Comparison of ENCODE assay signal across 8 cellular contexts in the genomic region with DNA sequence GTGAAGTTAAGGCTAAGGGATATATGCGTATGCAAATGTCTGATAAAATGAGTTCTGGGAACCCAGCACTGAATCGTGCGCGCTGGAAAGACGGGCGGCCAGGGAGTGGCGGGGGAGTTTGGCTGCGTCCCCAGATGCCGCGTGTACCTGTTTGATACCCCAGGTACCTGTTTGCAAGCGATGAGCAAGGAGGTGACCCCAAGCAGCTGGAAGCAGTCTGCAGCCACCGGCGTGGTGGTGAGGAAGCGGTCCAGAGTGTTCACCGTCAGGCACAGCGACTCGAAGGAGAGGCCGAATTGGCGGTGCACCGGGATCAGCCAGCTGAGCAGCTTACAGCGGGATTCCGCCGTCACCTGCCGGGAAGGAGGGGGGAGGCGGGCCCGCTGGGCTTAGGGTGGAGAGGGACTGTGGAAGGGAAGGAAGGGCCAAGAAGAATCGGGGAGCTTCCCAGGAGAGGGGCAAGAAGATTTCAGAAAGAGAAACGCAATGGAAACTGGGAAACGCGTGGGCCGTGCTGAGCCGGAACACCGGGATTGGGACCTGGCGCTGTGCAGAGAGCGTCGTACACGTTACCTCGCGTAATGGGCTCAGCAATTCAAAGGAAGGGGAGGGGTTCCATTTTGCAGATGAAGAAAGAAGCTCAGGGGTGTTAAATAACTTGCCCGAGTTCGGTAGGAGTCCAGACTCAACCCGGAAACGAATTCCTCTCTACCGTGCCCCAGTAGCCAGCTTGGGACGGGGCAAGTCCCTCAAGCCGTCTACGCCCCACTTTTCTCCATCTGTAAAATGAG. TPM values are rescaled to one million over a fixed set of nuclear protein-coding genes. Genes with fewer than 3 reads are reported as not detected.
DNase-seq lines count a peak whose midpoint lies in the region; ATAC-seq and TF ChIP-seq lines count a peak whose summit lies in the region.
"Had no signal": no experiment of that assay in that cellular context is flagged by ENCODE, and none has a peak within 500 bp of the region (broad histone marks: within the 10 kb centered on the region; RNA-seq: fewer than 3 reads in every experiment).

No MANE protein-coding gene starts in this region.

- H3K9me3 ChIP-seq in T-helper 17 cell (ENCODE audit: control insufficient read depth, low read length, poor library complexity, severe bottlenecking), result no peaks in the 10 kb centered on the region

- H3K9me3 Mint-ChIP-seq in natural killer cell treated with Interleukin-12 subunit alpha and Interleukin-12 subunit beta and Interleukin-15 and Interleukin-18, amount 100 ng/mL, for 72 hours, result no peaks in the 10 kb centered on the region

- TF ChIP-seq POLR2A in erythroblast (IDR thresholded peaks at IDR 0.05; ENCODE audit: low read length), result no peak

- ATAC-seq in HG02852 (IDR thresholded peaks at IDR 0.05; ENCODE audit: unreplicated experiment), result peak; percentile 13
- no peak for ATAC-seq in T-helper 17 cell
- no peak for ATAC-seq in natural killer cell treated with Interleukin-12 subunit alpha and Interleukin-12 subunit beta and Interleukin-15 and Interleukin-18, amount 100 ng/mL, for 72 hours
- no peak for ATAC-seq in HG03342 (IDR thresholded peaks at IDR 0.05; ENCODE audit: unreplicated experiment)

- DNase-seq in EH (ENCODE audit: low read depth) (peak; percentile 20), T-helper 17 cell (no peak), erythroblast (lab: John Stamatoyannopoulos, UW) (peak; percentile 38 to 40), GOT3 (lab: John Stamatoyannopoulos, UW) (no peak)
- no peak for DNase-seq in natural killer cell treated with Interleukin-12 subunit alpha and Interleukin-12 subunit beta and Interleukin-15 and Interleukin-18, amount 100 ng/mL, for 72 hours (ENCODE audit: low spot score)

- peaks cover 24% of the 10 kb centered on the region for H3K4me1 Mint-ChIP-seq in T-helper 17 cell
- peaks cover 22 to 30% of the 10 kb centered on the region in 2 donors for H3K4me1 Mint-ChIP-seq in natural killer cell treated with Interleukin-12 subunit alpha and Interleukin-12 subunit beta and Interleukin-15 and Interleukin-18, amount 100 ng/mL, for 72 hours (ENCODE audit: low read depth in 2 of 2)

- H3K36me3 Mint-ChIP-seq in T-helper 17 cell (ENCODE audit: low read depth), result peaks cover 6% of the 10 kb centered on the region
- H3K36me3 Mint-ChIP-seq in natural killer cell treated with Interleukin-12 subunit alpha and Interleukin-12 subunit beta and Interleukin-15 and Interleukin-18, amount 100 ng/mL, for 72 hours, result no peaks in the 10 kb centered on the region

- peaks cover 72% of the 10 kb centered on the region for H3K27me3 Mint-ChIP-seq in T-helper 17 cell
- H3K27me3 Mint-ChIP-seq in natural killer cell treated with Interleukin-12 subunit alpha and Interleukin-12 subunit beta and Interleukin-15 and Interleukin-18, amount 100 ng/mL, for 72 hours, result peaks cover 61 to 76% of the 10 kb centered on the region in 2 donors

- H3K4me3 Mint-ChIP-seq in T-helper 17 cell, result peak overlapping the region; percentile 93
- peak overlapping the region; percentile 90 for H3K4me3 Mint-ChIP-seq in natural killer cell treated with Interleukin-12 subunit alpha and Interleukin-12 subunit beta and Interleukin-15 and Interleukin-18, amount 100 ng/mL, for 72 hours

- peak overlapping the region; percentile 86 for H3K27ac Mint-ChIP-seq in T-helper 17 cell
- peak overlapping the region in 1 of 2 donors; percentile 50 for H3K27ac Mint-ChIP-seq in natural killer cell treated with Interleukin-12 subunit alpha and Interleukin-12 subunit beta and Interleukin-15 and Interleukin-18, amount 100 ng/mL, for 72 hours

RNA-seq across cellular contexts. Expression of gene CCNO, which starts 1.0 kb away (rescaled TPM):
- not detected for total RNA-seq in T-helper 17 cell
- total RNA-seq in natural killer cell treated with Interleukin-12 subunit alpha and Interleukin-12 subunit beta and Interleukin-15 and Interleukin-18, amount 100 ng/mL, for 72 hours, result not detected
- total RNA-seq: temporal lobe had no signal

RNA-seq across cellular contexts. Expression of gene MCIDAS, which starts 5.3 kb away (rescaled TPM):
- not detected for total RNA-seq in T-helper 17 cell
- total RNA-seq in natural killer cell treated with Interleukin-12 subunit alpha and Interleukin-12 subunit beta and Interleukin-15 and Interleukin-18, amount 100 ng/mL, for 72 hours, result not detected
- total RNA-seq: temporal lobe had no signal

RNA-seq across cellular contexts. Expression of gene CDC20B, which starts 59.4 kb away (rescaled TPM):
- not detected for total RNA-seq in T-helper 17 cell
- under 1 TPM in 1 of 2 donors, not detected in 1; 0.31 TPM for total RNA-seq in natural killer cell treated with Interleukin-12 subunit alpha and Interleukin-12 subunit beta and Interleukin-15 and Interleukin-18, amount 100 ng/mL, for 72 hours

Comparison
In these comparisons a context has a peak if more than half of its experiments do, and no peak if none do; other contexts are left out.
1. DNase-seq: peak in EH (single experiment) and erythroblast (2 of 2); none in T-helper 17 cell (0 of 3), natural killer cell treated with Interleukin-12 subunit alpha and Interleukin-12 subunit beta and Interleukin-15 and Interleukin-18, amount 100 ng/mL, for 72 hours (single experiment) and GOT3 (single experiment).